Comparison of ENCODE assay signal across 15 cellular contexts in genomic region chr17:61805399-61805798, GRCh38.
A peak's percentile ranks its signal among the peaks of the same experiment; 100 is the strongest.
DNase-seq lines count a peak whose midpoint lies in the region; ATAC-seq lines count a peak whose summit lies in the region.
"Had no signal": no experiment of that assay in that cellular context is flagged by ENCODE, and none has a peak within 500 bp of the region (broad histone marks: within the 10 kb centered on the region; RNA-seq: fewer than 3 reads in every experiment).

No MANE protein-coding gene starts in this region.

- peaks cover 9% of the 10 kb centered on the region for H3K36me3 Mint-ChIP-seq in activated naive CD8-positive, alpha-beta T cell treated with anti-CD3 and anti-CD28 coated beads, Interleukin-2, amount 50 U/mL, for 24 hours (ENCODE audit: low read depth)

- DNase-seq in AG08395 (ENCODE audit: low spot score) (peak; percentile 59), HS-5 (ENCODE audit: low read depth) (peak; percentile 72), astrocyte of the hippocampus (ENCODE audit: low read depth, low spot score) (peak; percentile 42), iris pigment epithelial cell (ENCODE audit: low read depth) (peak; percentile 80), NCI-H128 (lab: John Stamatoyannopoulos, UW; ENCODE audit: unreplicated experiment) (no peak), NCI-H1436 (lab: John Stamatoyannopoulos, UW) (no peak)
- DNase-seq in activated naive CD8-positive, alpha-beta T cell treated with anti-CD3 and anti-CD28 coated beads, Interleukin-2, amount 50 U/mL, for 24 hours = no peak
- DNase-seq: activated CD4-positive, alpha-beta T cell treated with anti-CD3 and anti-CD28 coated beads, Interleukin-2, amount 10 ng/mL, durations not matched to agents 7 days and 5 days; activated T-cell treated with anti-CD3 and anti-CD28 coated beads, Interleukin-2, amount 50 U/mL, for 72 hours; effector CD8-positive, alpha-beta T cell; head of caudate nucleus; left cardiac atrium; Peyer's patch; uterus had no signal

- no peak overlapping the region for H3K27ac Mint-ChIP-seq in activated naive CD8-positive, alpha-beta T cell treated with anti-CD3 and anti-CD28 coated beads, Interleukin-2, amount 50 U/mL, for 24 hours
- H3K27ac Mint-ChIP-seq: activated CD4-positive, alpha-beta T cell treated with anti-CD3 and anti-CD28 coated beads, Interleukin-2, amount 10 ng/mL, durations not matched to agents 7 days and 5 days; activated T-cell treated with anti-CD3 and anti-CD28 coated beads, Interleukin-2, amount 50 U/mL, for 72 hours had no signal

- H3K4me1 Mint-ChIP-seq in activated naive CD8-positive, alpha-beta T cell treated with anti-CD3 and anti-CD28 coated beads, Interleukin-2, amount 50 U/mL, for 24 hours = peaks cover 3% of the 10 kb centered on the region

- no peaks in the 10 kb centered on the region for H3K27me3 Mint-ChIP-seq in activated naive CD8-positive, alpha-beta T cell treated with anti-CD3 and anti-CD28 coated beads, Interleukin-2, amount 50 U/mL, for 24 hours
- H3K27me3 Mint-ChIP-seq: activated CD4-positive, alpha-beta T cell treated with anti-CD3 and anti-CD28 coated beads, Interleukin-2, amount 10 ng/mL, durations not matched to agents 7 days and 5 days had no signal

- no peaks in the 10 kb centered on the region for H3K9me3 Mint-ChIP-seq in activated naive CD8-positive, alpha-beta T cell treated with anti-CD3 and anti-CD28 coated beads, Interleukin-2, amount 50 U/mL, for 24 hours
- H3K9me3 Mint-ChIP-seq: activated CD4-positive, alpha-beta T cell treated with anti-CD3 and anti-CD28 coated beads, Interleukin-2, amount 10 ng/mL, durations not matched to agents 7 days and 5 days; activated T-cell treated with anti-CD3 and anti-CD28 coated beads, Interleukin-2, amount 50 U/mL, for 72 hours had no signal

- ATAC-seq in GM21360 (IDR thresholded peaks at IDR 0.05; ENCODE audit: unreplicated experiment) = no peak
- ATAC-seq in activated naive CD8-positive, alpha-beta T cell treated with anti-CD3 and anti-CD28 coated beads, Interleukin-2, amount 50 U/mL, for 24 hours = no peak
- ATAC-seq: activated T-cell treated with anti-CD3 and anti-CD28 coated beads, Interleukin-2, amount 50 U/mL, for 72 hours; left cardiac atrium had no signal

- H3K4me3 Mint-ChIP-seq in activated naive CD8-positive, alpha-beta T cell treated with anti-CD3 and anti-CD28 coated beads, Interleukin-2, amount 50 U/mL, for 24 hours = no peak overlapping the region
- H3K4me3 Mint-ChIP-seq: activated CD4-positive, alpha-beta T cell treated with anti-CD3 and anti-CD28 coated beads, Interleukin-2, amount 10 ng/mL, durations not matched to agents 7 days and 5 days; activated T-cell treated with anti-CD3 and anti-CD28 coated beads, Interleukin-2, amount 50 U/mL, for 72 hours had no signal

Comparison
In these comparisons a context has a peak if more than half of its experiments do, and no peak if none do; other contexts are left out.
1. DNase-seq: peak in AG08395 (single experiment), HS-5 (single experiment), astrocyte of the hippocampus (single experiment) and iris pigment epithelial cell (single experiment); none in activated naive CD8-positive, alpha-beta T cell treated with anti-CD3 and anti-CD28 coated beads, Interleukin-2, amount 50 U/mL, for 24 hours (single experiment), NCI-H128 (single experiment) and NCI-H1436 (single experiment).